Comparison of ENCODE assay signal across 8 cellular contexts in genomic region chr1:227449051-227449450, GRCh38.
DNase-seq lines count a peak whose midpoint lies in the region; ATAC-seq and TF ChIP-seq lines count a peak whose summit lies in the region.

No MANE protein-coding gene starts in this region.

- H3K4me3 ChIP-seq in kidney epithelial cell (ENCODE audit: low read depth, low read length) = no peak overlapping the region

- H3K4me3 Mint-ChIP-seq in T-helper 2 cell treated with Interferon-gamma antibody and Interleukin-4, amounts not matched to agents 5 μg/mL and 100 μg/mL, for 36 hours = no peak overlapping the region

- no peak for ATAC-seq in GM18858 (IDR thresholded peaks at IDR 0.05; ENCODE audit: unreplicated experiment)
- ATAC-seq in HG03571 (IDR thresholded peaks at IDR 0.05; ENCODE audit: unreplicated experiment) = no peak

- H3K36me3 Mint-ChIP-seq in T-helper 2 cell treated with Interferon-gamma antibody and Interleukin-4, amounts not matched to agents 5 μg/mL and 100 μg/mL, for 36 hours (ENCODE audit: low read depth) = no peaks in the 10 kb centered on the region

- H3K27ac Mint-ChIP-seq in T-helper 2 cell treated with Interferon-gamma antibody and Interleukin-4, amounts not matched to agents 5 μg/mL and 100 μg/mL, for 36 hours = no peak overlapping the region

- H3K36me3 ChIP-seq in kidney epithelial cell (ENCODE audit: control insufficient read depth, insufficient read depth, low read length) = no peaks in the 10 kb centered on the region

- H3K27me3 Mint-ChIP-seq in T-helper 2 cell treated with Interferon-gamma antibody and Interleukin-4, amounts not matched to agents 5 μg/mL and 100 μg/mL, for 36 hours (ENCODE audit: low read depth) = peaks cover 2% of the 10 kb centered on the region

- H3K27me3 ChIP-seq in kidney epithelial cell (ENCODE audit: control insufficient read depth, insufficient read depth, low read length) = peaks cover 3% of the 10 kb centered on the region

- H3K4me1 Mint-ChIP-seq in T-helper 2 cell treated with Interferon-gamma antibody and Interleukin-4, amounts not matched to agents 5 μg/mL and 100 μg/mL, for 36 hours (ENCODE audit: low read depth) = peaks cover 2% of the 10 kb centered on the region

- H3K9me3 Mint-ChIP-seq in T-helper 2 cell treated with Interferon-gamma antibody and Interleukin-4, amounts not matched to agents 5 μg/mL and 100 μg/mL, for 36 hours = no peaks in the 10 kb centered on the region

- DNase-seq in AG08395 (ENCODE audit: low spot score) = peak; percentile 48
- DNase-seq in GM10266 (ENCODE audit: extremely low spot score) = peak; percentile 67
- peak; percentile 25 for DNase-seq in HPDE6-E6E7 (ENCODE audit: extremely low spot score)
- peak; percentile 5 for DNase-seq in T-helper 2 cell treated with Interferon-gamma antibody and Interleukin-4, amounts not matched to agents 5 μg/mL and 100 μg/mL, for 36 hours (ENCODE audit: low spot score)
- no peak for DNase-seq in kidney epithelial cell (ENCODE audit: low read depth)
- DNase-seq in GDM1 (lab: John Stamatoyannopoulos, UW) = no peak

- peak; percentile 60 for TF ChIP-seq CTCF in GM10266 (IDR thresholded peaks at IDR 0.05; ENCODE audit: control insufficient read depth, insufficient read depth, low read depth, missing control alignments)
- TF ChIP-seq CTCF in kidney epithelial cell (IDR thresholded peaks at IDR 0.05; ENCODE audit: insufficient read depth, low read length, poor library complexity, severe bottlenecking) = peak; percentile 27

Comparison
In these comparisons a context has a peak if more than half of its experiments do, and no peak if none do; other contexts are left out.
1. DNase-seq: peak in AG08395 (single experiment), GM10266 (single experiment), HPDE6-E6E7 (single experiment) and T-helper 2 cell treated with Interferon-gamma antibody and Interleukin-4, amounts not matched to agents 5 μg/mL and 100 μg/mL, for 36 hours (single experiment); none in kidney epithelial cell (single experiment) and GDM1 (single experiment).